8 cellular contexts compared by ENCODE assay signal in genomic region chrX:151359931-151360871, GRCh38. TPM values are rescaled to one million over a fixed set of nuclear protein-coding genes. Genes with fewer than 3 reads are reported as not detected.
DNase-seq lines count a peak whose midpoint lies in the region; ATAC-seq and TF ChIP-seq lines count a peak whose summit lies in the region.

No MANE protein-coding gene starts in this region.

- H3K9me3 ChIP-seq in H9 (ENCODE audit: control insufficient read depth, low read depth, low read length) = peaks cover 12% of the 10 kb centered on the region

- no peak overlapping the region for H3K23ac ChIP-seq in H9 (ENCODE audit: insufficient read length, low read depth, low read length)

- no peaks in the 10 kb centered on the region; the same call in 1 of the 2 replicates for H3K4me1 ChIP-seq in H9 (ENCODE audit: insufficient read depth, low read length)
- H3K4me1 ChIP-seq in foreskin keratinocyte = no peaks in the 10 kb centered on the region

- no CpG with 5 or more reads among the region's 25 CpGs for WGBS in H9 (ENCODE audit: extremely low coverage, insufficient read length, low lambda C conversion rate)

- DNase-seq in GM12864 (ENCODE audit: low read depth) (no peak), H9 (peak; percentile 64), NCI-H460 (ENCODE audit: extremely low read depth, low read depth) (peak; percentile 24), activated T-cell treated with anti-CD3 and anti-CD28 coated beads for 4 hours (peak; percentile 1), foreskin keratinocyte (peak in 1 of 2 donors; percentile 4), progenitor cell of endocrine pancreas (ENCODE audit: low spot score, unreplicated experiment) (peak; percentile 36), DMS79 (lab: John Stamatoyannopoulos, UW) (no peak)

- H3T11ph ChIP-seq in H9 (ENCODE audit: low read length) = no peak overlapping the region

- H3K4me2 ChIP-seq in H9 (ENCODE audit: insufficient read depth, insufficient read length, low read length) = peak overlapping the region; percentile 56

- no peak overlapping the region for H3K27ac ChIP-seq in H9 (ENCODE audit: insufficient read length, low read depth, low read length)
- H3K27ac ChIP-seq in foreskin keratinocyte = no peak overlapping the region

- no peak overlapping the region for H3K56ac ChIP-seq in H9 (ENCODE audit: insufficient read length, low read depth, low read length)

- no peak overlapping the region for H4K5ac ChIP-seq in H9 (ENCODE audit: insufficient read length, low read depth, low read length)

- no peak overlapping the region for H3K4me3 ChIP-seq in GM12864 (ENCODE audit: low read depth, low read length)

- no peak overlapping the region for H4K8ac ChIP-seq in H9 (replicated peaks; ENCODE audit: insufficient read length, low read depth, low read length)

- H2BK5ac ChIP-seq in H9 (ENCODE audit: insufficient read length, low read length) = no peak overlapping the region

- no peak overlapping the region for H2AK5ac ChIP-seq in H9 (ENCODE audit: insufficient read length, low read length)

- TF ChIP-seq CTCF in GM12864 (IDR thresholded peaks at IDR 0.05; ENCODE audit: low read depth, low read length, missing control alignments) (peak; percentile 76), H9 (conservative IDR thresholded peaks at IDR 0.05) (peak; percentile 72), foreskin keratinocyte (conservative IDR thresholded peaks at IDR 0.05) (peak; percentile 62), progenitor cell of endocrine pancreas (IDR thresholded peaks at IDR 0.05; ENCODE audit: unreplicated experiment) (peak; percentile 67)

- peaks cover 27% of the 10 kb centered on the region for H3K27me3 Mint-ChIP-seq in H9 (ENCODE audit: low read depth)
- H3K27me3 Mint-ChIP-seq in progenitor cell of endocrine pancreas = peaks cover 30% of the 10 kb centered on the region

- no peak overlapping the region for H2BK120ac ChIP-seq in H9 (ENCODE audit: low read depth, low read length, poor library complexity, severe bottlenecking)

- H3K36me3 Mint-ChIP-seq in H9 (ENCODE audit: insufficient read depth in 1 of 3, low read depth in 3 of 3) (no peaks in the 10 kb centered on the region), progenitor cell of endocrine pancreas (ENCODE audit: insufficient read depth) (no peaks in the 10 kb centered on the region)

- H3K27me3 ChIP-seq in H9 (ENCODE audit: insufficient read depth, low read length) = no peaks in the 10 kb centered on the region
- no peaks in the 10 kb centered on the region for H3K27me3 ChIP-seq in foreskin keratinocyte

- H2BK20ac ChIP-seq in H9 (ENCODE audit: low read depth, low read length, poor library complexity, severe bottlenecking) = no peak overlapping the region

- H3K18ac ChIP-seq in H9 (ENCODE audit: insufficient read length, low read depth, low read length) = no peak overlapping the region

- no peak overlapping the region for H4K91ac ChIP-seq in H9 (ENCODE audit: insufficient read length, low read depth, low read length)

- ATAC-seq in foreskin keratinocyte = peak; percentile 84
- ATAC-seq in HG03045 (IDR thresholded peaks at IDR 0.05; ENCODE audit: unreplicated experiment) = no peak

- H3K4ac ChIP-seq in H9 (ENCODE audit: low read depth, low read length) = no peak overlapping the region

- no peak overlapping the region for H2BK15ac ChIP-seq in H9 (ENCODE audit: low read depth, low read length)

- no peak overlapping the region for H3K14ac ChIP-seq in H9 (ENCODE audit: insufficient read depth, low read length)

- no peaks in the 10 kb centered on the region for H3K79me2 ChIP-seq in H9 (ENCODE audit: insufficient read depth, low read length)

- no peaks in the 10 kb centered on the region for H3K23me2 ChIP-seq in H9 (ENCODE audit: insufficient read length, low read depth, low read length, poor library complexity, severe bottlenecking)

- no peak overlapping the region for H2BK12ac ChIP-seq in H9 (ENCODE audit: insufficient read length, low read depth, low read length)

- H3K27ac Mint-ChIP-seq in H9 (no peak overlapping the region), progenitor cell of endocrine pancreas (no peak overlapping the region)

- no peak overlapping the region for H2AFZ ChIP-seq in H9 (ENCODE audit: low read length)

- H3K9me3 Mint-ChIP-seq in H9 = peaks cover 61 to 67% of the 10 kb centered on the region in 2 experiments
- peaks cover 17% of the 10 kb centered on the region for H3K9me3 Mint-ChIP-seq in progenitor cell of endocrine pancreas (ENCODE audit: low read depth)

- H4K20me1 ChIP-seq in H9 (ENCODE audit: control insufficient read depth, insufficient read depth, insufficient read length) = no peaks in the 10 kb centered on the region

- H3K79me1 ChIP-seq in H9 (ENCODE audit: insufficient read depth, low read depth, low read length, poor library complexity, severe bottlenecking) = no peaks in the 10 kb centered on the region

- H3K4me3 Mint-ChIP-seq in H9 (peak overlapping the region; percentile 47 to 68; a peak in 4 of 5 replicates), progenitor cell of endocrine pancreas (ENCODE audit: low read depth) (peak overlapping the region; percentile 38)

- peaks cover 9% of the 10 kb centered on the region in 2 experiments for H3K4me1 Mint-ChIP-seq in H9
- H3K4me1 Mint-ChIP-seq in progenitor cell of endocrine pancreas (ENCODE audit: low read depth) = no peaks in the 10 kb centered on the region

- no peak overlapping the region for H3K9ac ChIP-seq in H9 (ENCODE audit: extremely low read depth, insufficient read length, low read length)

RNA-seq across cellular contexts. Expression of gene VMA21, which starts 36.8 kb away (rescaled TPM):
- total RNA-seq in H9 (2021) (46.1 and 50.3 TPM in 2 replicates), foreskin keratinocyte (42.8 and 44.0 TPM in 2 replicates), progenitor cell of endocrine pancreas (36.1 and 41.6 TPM in 2 replicates)
- 120 and 126 TPM in 2 replicates for total RNA-seq in NCI-H460 (2014; rRNA removed; shearing (Covaris generic))
- polyA plus RNA-seq in NCI-H460 (2014; cell fraction: nucleus; rRNA removed) = 60.4 and 88.0 TPM in 2 replicates
- 19.2 and 20.3 TPM in 2 replicates for polyA plus RNA-seq in foreskin keratinocyte

Comparison
In these comparisons a context has a peak if more than half of its experiments do, and no peak if none do; other contexts are left out.
1. DNase-seq: peak in H9 (single experiment), NCI-H460 (single experiment), activated T-cell treated with anti-CD3 and anti-CD28 coated beads for 4 hours (single experiment) and progenitor cell of endocrine pancreas (single experiment); none in GM12864 (single experiment) and DMS79 (single experiment).
2. Peak in every context shown above with its lines, with median percentiles within 50 percentile points of each other: CTCF ChIP-seq.